23 cellular contexts compared by ENCODE assay signal in the genomic region with DNA sequence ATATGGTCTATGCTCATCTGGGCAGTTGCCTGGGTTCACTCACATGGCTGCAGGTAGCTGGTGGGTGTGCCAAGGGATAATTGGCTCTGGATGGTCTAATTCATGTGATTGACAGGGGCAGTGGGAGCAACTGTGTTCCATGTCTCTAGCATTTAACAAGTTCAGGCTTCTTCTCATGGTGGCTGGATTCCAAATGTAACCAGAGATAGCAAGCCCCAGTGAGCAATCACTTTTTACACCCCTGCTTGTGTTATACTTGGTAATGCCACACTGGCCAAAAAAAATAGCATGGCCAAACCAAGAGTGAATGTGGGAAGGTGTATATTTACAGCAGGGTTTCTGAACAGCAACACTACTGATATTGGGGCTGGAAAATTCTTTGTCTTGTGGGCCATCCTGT.
DNase-seq lines count a peak whose midpoint lies in the region; ATAC-seq and TF ChIP-seq lines count a peak whose summit lies in the region.
"Had no signal": no experiment of that assay in that cellular context is flagged by ENCODE, and none has a peak within 500 bp of the region (broad histone marks: within the 10 kb centered on the region; RNA-seq: fewer than 3 reads in every experiment).

No MANE protein-coding gene starts in this region.

- no peak overlapping the region for H2AK5ac ChIP-seq in mesenchymal stem cell (ENCODE audit: low read length, severe bottlenecking)

- peak overlapping the region; percentile 15 to 76 for H3K4ac ChIP-seq in mesenchymal stem cell (ENCODE audit: low read depth in 1 of 2, low read length in 2 of 2)

- H2BK12ac ChIP-seq in mesenchymal stem cell (ENCODE audit: low read length in 2 of 2): peak overlapping the region; percentile 67 to 75

- no peaks in the 10 kb centered on the region for H3K79me2 ChIP-seq in PC-3 (ENCODE audit: low read length)
- H3K79me2 ChIP-seq: hepatocyte had no signal

- H2BK5ac ChIP-seq in mesenchymal stem cell (ENCODE audit: low read depth, low read length, poor library complexity, severe bottlenecking): no peak overlapping the region

- POLR2A ChIA-PET in HEK293 (lab: Yijun Ruan, JAX): no interaction called here
- POLR2A ChIA-PET in PC-3 (lab: Charles Lee; ENCODE audit: unreplicated experiment): no interaction called here

- no peaks in the 10 kb centered on the region for H4K20me1 ChIP-seq in PC-3 (ENCODE audit: low read length)

- no peak overlapping the region for H3K4me2 ChIP-seq in PC-3 (ENCODE audit: low read length)
- no peak overlapping the region for H3K4me2 ChIP-seq in mesenchymal stem cell (ENCODE audit: low read length, poor library complexity, severe bottlenecking)
- H3K4me2 ChIP-seq: hepatocyte had no signal

- H2BK15ac ChIP-seq in mesenchymal stem cell (ENCODE audit: low read depth, poor library complexity, severe bottlenecking): peak overlapping the region; percentile 77

- H3K4me1 ChIP-seq in HEK293 (ENCODE audit: control insufficient read depth, insufficient read depth, low read length) (no peaks in the 10 kb centered on the region), PC-3 (ENCODE audit: insufficient read depth, low read length) (peaks cover 40% of the 10 kb centered on the region), mesenchymal stem cell (ENCODE audit: control insufficient read depth, insufficient read depth, low read depth, low read length) (peaks cover 1% of the 10 kb centered on the region)
- H3K4me1 ChIP-seq: right atrium auricular region, testis, uterus had no signal

- TF ChIP-seq CTCF in HEK293 (tag by site-specific recombination; IDR thresholded peaks at IDR 0.05) (no peak), PC-3 (conservative IDR thresholded peaks at IDR 0.05; ENCODE audit: low read depth, low read length) (no peak), epithelial cell of esophagus (IDR thresholded peaks at IDR 0.05; ENCODE audit: insufficient read depth, low read depth, low read length, missing control alignments) (no peak)

- ATAC-seq in PC-3 (no peak), Right ventricle myocardium inferior (no peak)
- ATAC-seq: activated T-cell treated with anti-CD3 and anti-CD28 coated beads, Interleukin-2, amount 50 U/mL, for 4 hours; HCT116; pancreas had no signal

- intact Hi-C loops in PC-3 (cut with micrococcal nuclease) (no loop called here), Right ventricle myocardium inferior (cut with DNase I) (no loop called here)

- H3K9ac ChIP-seq in PC-3 (ENCODE audit: low read length): no peak overlapping the region
- H3K9ac ChIP-seq in mesenchymal stem cell (ENCODE audit: low read length): no peak overlapping the region

- DNase-seq in PC-3 (peak; percentile 17), epithelial cell of esophagus (ENCODE audit: low read depth) (peak; percentile 70), mesenchymal stem cell (no peak), Right ventricle myocardium inferior (ENCODE audit: missing footprints) (no peak), caudate nucleus (lab: John Stamatoyannopoulos, UW) (no peak)
- no peak for DNase-seq in activated naive CD4-positive, alpha-beta T cell (lab: John Stamatoyannopoulos, UW)
- DNase-seq: activated CD4-positive, alpha-beta T cell treated with anti-CD3 and anti-CD28 coated beads for 48 hours; activated T-cell treated with anti-CD3 and anti-CD28 coated beads, Interleukin-2, amount 50 U/mL, for 4 hours; adrenal gland; C1 segment of cervical spinal cord; NCI-H1436; NCI-H524 treated with DMSO at 0.1 percent for 48 hours; pancreas; stimulated activated CD4-positive, alpha-beta T cell treated with anti-CD3 and anti-CD28 coated beads, Interleukin-12 subunit alpha, Interleukin-12 subunit beta, amount 100 ng/mL, for 4 hours; stimulated activated CD4-positive, alpha-beta T cell treated with anti-CD3 and anti-CD28 coated beads, Interleukin-4, amount 100 ng/mL, for 24 hours; stimulated activated naive CD4-positive, alpha-beta T cell treated with Interleukin-2 at 50 U/mL for 16 hours; testis; uterus had no signal

- H3K14ac ChIP-seq in mesenchymal stem cell (ENCODE audit: low read length in 2 of 2): no peak overlapping the region

- peak overlapping the region; percentile 3 to 48 for H3K18ac ChIP-seq in mesenchymal stem cell (ENCODE audit: low read depth in 1 of 2, low read length in 2 of 2)

- CTCF ChIA-PET in HEK293 (lab: Yijun Ruan, JAX): no interaction called here
- CTCF ChIA-PET in PC-3 (lab: Charles Lee): no interaction called here

- no peak overlapping the region for H4K8ac ChIP-seq in mesenchymal stem cell (ENCODE audit: low read length)

- H2AFZ ChIP-seq in PC-3 (ENCODE audit: low read length) (no peak overlapping the region), mesenchymal stem cell (ENCODE audit: low read depth, low read length) (no peak overlapping the region)
- H2AFZ ChIP-seq: hepatocyte had no signal

- no peak overlapping the region for H3K4me3 ChIP-seq in HEK293 (ENCODE audit: low read depth, low read length)
- H3K4me3 ChIP-seq in PC-3 (ENCODE audit: low read length): no peak overlapping the region
- no peak overlapping the region for H3K4me3 ChIP-seq in epithelial cell of esophagus (ENCODE audit: low read length)
- no peak overlapping the region for H3K4me3 ChIP-seq in mesenchymal stem cell (ENCODE audit: insufficient read depth in 1 of 2, low read depth in 1 of 2, low read length in 2 of 2)
- H3K4me3 ChIP-seq: adrenal gland, hepatocyte, pancreas, right atrium auricular region, testis, uterus had no signal

- no peaks in the 10 kb centered on the region for H3K9me2 ChIP-seq in PC-3 (replicated peaks; ENCODE audit: low read length)

- H3F3A ChIP-seq in PC-3 (ENCODE audit: low read length, unreplicated experiment): no peaks in the 10 kb centered on the region

- no peaks in the 10 kb centered on the region for H3K79me1 ChIP-seq in mesenchymal stem cell (replicated peaks; ENCODE audit: low read length, poor library complexity, severe bottlenecking)

- BruUV-seq in PC-3 (replicated peaks; lab: Mats Ljungman, UMichigan): no TSS peak

- H3K9me3 ChIP-seq in HEK293 (ENCODE audit: control insufficient read depth, insufficient read depth, low read depth, low read length): no peaks in the 10 kb centered on the region
- no peaks in the 10 kb centered on the region for H3K9me3 ChIP-seq in PC-3 (ENCODE audit: low read length)
- H3K9me3 ChIP-seq in mesenchymal stem cell (ENCODE audit: control insufficient read depth, low read length): no peaks in the 10 kb centered on the region
- H3K9me3 ChIP-seq: adrenal gland, pancreas, right atrium auricular region, testis, uterus had no signal

- no peak overlapping the region for H3K27ac ChIP-seq in HEK293 (ENCODE audit: extremely low read depth, low read depth, low read length)
- no peak overlapping the region for H3K27ac ChIP-seq in PC-3 (ENCODE audit: low read length)
- no peak overlapping the region for H3K27ac ChIP-seq in mesenchymal stem cell (ENCODE audit: low read length, poor library complexity, severe bottlenecking)
- H3K27ac ChIP-seq in caudate nucleus (ENCODE audit: low read depth, low read length): no peak overlapping the region
- H3K27ac ChIP-seq: adrenal gland, hepatocyte, pancreas, right atrium auricular region, testis, uterus, VCaP had no signal

- H3K27me3 ChIP-seq in PC-3 (ENCODE audit: low read length) (no peaks in the 10 kb centered on the region), mesenchymal stem cell (ENCODE audit: control insufficient read depth in 1 of 2, insufficient read depth in 1 of 2, low read length in 2 of 2) (peaks cover 0 to 32% of the 10 kb centered on the region in 2 experiments)
- H3K27me3 ChIP-seq: adrenal gland, hepatocyte, pancreas, right atrium auricular region, testis, uterus had no signal

- H4K91ac ChIP-seq in mesenchymal stem cell (ENCODE audit: low read length): no peak overlapping the region

- H3K36me3 ChIP-seq in HEK293 (ENCODE audit: control insufficient read depth in 2 of 2, insufficient read depth in 1 of 2, low read length in 2 of 2) (no peaks in the 10 kb centered on the region), PC-3 (ENCODE audit: low read depth, low read length) (no peaks in the 10 kb centered on the region), mesenchymal stem cell (ENCODE audit: control insufficient read depth in 1 of 2, insufficient read depth in 2 of 2, low read depth in 1 of 2, low read length in 2 of 2) (no peaks in the 10 kb centered on the region)
- H3K36me3 ChIP-seq: adrenal gland, pancreas, right atrium auricular region, uterus had no signal

- peak overlapping the region; percentile 50 for H2BK120ac ChIP-seq in mesenchymal stem cell (ENCODE audit: low read depth, low read length)

- H3K23ac ChIP-seq in mesenchymal stem cell (ENCODE audit: low read length in 2 of 2): no peak overlapping the region

TF ChIP-seq in HEK293, 187 proteins besides CTCF, POLR2A, EP300 and RAD21:
- TF ChIP-seq, protein P1, sequence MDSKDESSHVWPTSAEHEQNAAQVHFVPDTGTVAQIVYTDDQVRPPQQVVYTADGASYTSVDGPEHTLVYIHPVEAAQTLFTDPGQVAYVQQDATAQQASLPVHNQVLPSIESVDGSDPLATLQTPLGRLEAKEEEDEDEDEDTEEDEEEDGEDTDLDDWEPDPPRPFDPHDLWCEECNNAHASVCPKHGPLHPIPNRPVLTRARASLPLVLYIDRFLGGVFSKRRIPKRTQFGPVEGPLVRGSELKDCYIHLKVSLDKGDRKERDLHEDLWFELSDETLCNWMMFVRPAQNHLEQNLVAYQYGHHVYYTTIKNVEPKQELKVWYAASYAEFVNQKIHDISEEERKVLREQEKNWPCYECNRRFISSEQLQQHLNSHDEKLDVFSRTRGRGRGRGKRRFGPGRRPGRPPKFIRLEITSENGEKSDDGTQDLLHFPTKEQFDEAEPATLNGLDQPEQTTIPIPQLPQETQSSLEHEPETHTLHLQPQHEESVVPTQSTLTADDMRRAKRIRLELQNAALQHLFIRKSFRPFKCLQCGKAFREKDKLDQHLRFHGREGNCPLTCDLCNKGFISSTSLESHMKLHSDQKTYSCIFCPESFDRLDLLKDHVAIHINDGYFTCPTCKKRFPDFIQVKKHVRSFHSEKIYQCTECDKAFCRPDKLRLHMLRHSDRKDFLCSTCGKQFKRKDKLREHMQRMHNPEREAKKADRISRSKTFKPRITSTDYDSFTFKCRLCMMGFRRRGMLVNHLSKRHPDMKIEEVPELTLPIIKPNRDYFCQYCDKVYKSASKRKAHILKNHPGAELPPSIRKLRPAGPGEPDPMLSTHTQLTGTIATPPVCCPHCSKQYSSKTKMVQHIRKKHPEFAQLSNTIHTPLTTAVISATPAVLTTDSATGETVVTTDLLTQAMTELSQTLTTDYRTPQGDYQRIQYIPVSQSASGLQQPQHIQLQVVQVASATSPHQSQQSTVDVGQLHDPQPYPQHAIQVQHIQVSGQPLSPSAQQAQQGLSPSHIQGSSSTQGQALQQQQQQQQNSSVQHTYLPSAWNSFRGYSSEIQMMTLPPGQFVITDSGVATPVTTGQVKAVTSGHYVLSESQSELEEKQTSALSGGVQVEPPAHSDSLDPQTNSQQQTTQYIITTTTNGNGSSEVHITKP (tag by site-specific recombination; IDR thresholded peaks at IDR 0.05): peak; percentile 83
- no peak for TF ChIP-seq ZNF426 (tag by site-specific recombination; IDR thresholded peaks at IDR 0.05)

Comparison
In these comparisons a context has a peak if more than half of its experiments do, and no peak if none do; other contexts are left out.
1. DNase-seq: peak in PC-3 (single experiment) and epithelial cell of esophagus (single experiment); none in mesenchymal stem cell (single experiment), Right ventricle myocardium inferior (single experiment), activated naive CD4-positive, alpha-beta T cell (0 of 4) and caudate nucleus (0 of 61).